In the genomic region with DNA sequence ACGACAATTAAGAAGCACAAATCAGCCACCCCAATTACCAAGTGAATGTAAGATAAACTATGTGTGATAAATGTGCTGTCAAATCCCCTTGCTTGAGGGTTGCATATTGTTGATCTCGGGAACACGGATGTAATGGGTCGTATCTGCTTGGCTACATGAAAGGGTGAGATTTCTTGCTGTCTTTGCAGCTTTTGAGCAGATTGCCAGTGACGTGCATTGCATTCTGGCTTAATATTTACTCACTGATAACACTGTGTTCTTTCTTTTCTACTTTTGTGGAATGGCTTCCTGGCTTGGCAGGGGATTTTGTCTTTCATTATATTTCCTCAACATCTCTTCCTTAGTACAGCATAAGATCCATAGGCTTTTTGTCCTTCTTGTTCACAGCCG, we compare ENCODE assay signal across 1 cellular context.
TF ChIP-seq lines count a peak whose summit lies in the region.

No MANE protein-coding gene starts in this region.

TF ChIP-seq in SK-N-SH, 30 proteins besides CTCF, POLR2A, EP300 and RAD21:
- TF ChIP-seq RXRA (IDR thresholded peaks at IDR 0.05; ENCODE audit: borderline replicate concordance, low read depth) (no peak), YY1 (IDR thresholded peaks at IDR 0.05; ENCODE audit: low read depth) (no peak), POLR2AphosphoS5 (IDR thresholded peaks at IDR 0.05; ENCODE audit: low read depth, low read length) (no peak), TCF12 (IDR thresholded peaks at IDR 0.05) (no peak), MXI1 (IDR thresholded peaks at IDR 0.05; ENCODE audit: low read depth, low read length) (no peak), SMC3 (IDR thresholded peaks at IDR 0.05; ENCODE audit: low read depth, low read length) (no peak), EZH2phosphoT487 (IDR thresholded peaks at IDR 0.05; ENCODE audit: borderline replicate concordance, low read depth) (no peak), GABPA (IDR thresholded peaks at IDR 0.05; ENCODE audit: low read depth) (no peak), GATA2 (CRISPR knock-in tag; IDR thresholded peaks at IDR 0.05) (no peak), RFX5 (IDR thresholded peaks at IDR 0.05; ENCODE audit: low read length) (no peak), FOXJ3 (CRISPR knock-in tag; IDR thresholded peaks at IDR 0.05) (no peak), RCOR1 (IDR thresholded peaks at IDR 0.05; ENCODE audit: low read length) (no peak)
- TF ChIP-seq, protein P1, sequence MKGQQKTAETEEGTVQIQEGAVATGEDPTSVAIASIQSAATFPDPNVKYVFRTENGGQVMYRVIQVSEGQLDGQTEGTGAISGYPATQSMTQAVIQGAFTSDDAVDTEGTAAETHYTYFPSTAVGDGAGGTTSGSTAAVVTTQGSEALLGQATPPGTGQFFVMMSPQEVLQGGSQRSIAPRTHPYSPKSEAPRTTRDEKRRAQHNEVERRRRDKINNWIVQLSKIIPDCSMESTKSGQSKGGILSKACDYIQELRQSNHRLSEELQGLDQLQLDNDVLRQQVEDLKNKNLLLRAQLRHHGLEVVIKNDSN (IDR thresholded peaks at IDR 0.05; ENCODE audit: borderline replicate concordance, low read depth), result no peak
- TF ChIP-seq, protein P2, sequence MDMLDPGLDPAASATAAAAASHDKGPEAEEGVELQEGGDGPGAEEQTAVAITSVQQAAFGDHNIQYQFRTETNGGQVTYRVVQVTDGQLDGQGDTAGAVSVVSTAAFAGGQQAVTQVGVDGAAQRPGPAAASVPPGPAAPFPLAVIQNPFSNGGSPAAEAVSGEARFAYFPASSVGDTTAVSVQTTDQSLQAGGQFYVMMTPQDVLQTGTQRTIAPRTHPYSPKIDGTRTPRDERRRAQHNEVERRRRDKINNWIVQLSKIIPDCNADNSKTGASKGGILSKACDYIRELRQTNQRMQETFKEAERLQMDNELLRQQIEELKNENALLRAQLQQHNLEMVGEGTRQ (IDR thresholded peaks at IDR 0.05; ENCODE audit: borderline replicate concordance, low read depth, low read length), result no peak
